ENCODE assay signal across 9 cellular contexts in genomic region chr5:84322646-84323045, GRCh38.
"Had no signal": no experiment of that assay in that cellular context is flagged by ENCODE, and none has a peak within 500 bp of the region (broad histone marks: within the 10 kb centered on the region; RNA-seq: fewer than 3 reads in every experiment).

No MANE protein-coding gene starts in this region.

- DNase-seq: GM23248, GOT3, H9, HCEC 1CT, HFFc6, KBM-7 had no signal

- H3K4me3 ChIP-seq: GM23248 had no signal

- ATAC-seq: HepG2 had no signal

- H3K27ac ChIP-seq: GM23248, HL-60, KMS-11 had no signal
